ENCODE assay signal across 14 cellular contexts in the genomic region with DNA sequence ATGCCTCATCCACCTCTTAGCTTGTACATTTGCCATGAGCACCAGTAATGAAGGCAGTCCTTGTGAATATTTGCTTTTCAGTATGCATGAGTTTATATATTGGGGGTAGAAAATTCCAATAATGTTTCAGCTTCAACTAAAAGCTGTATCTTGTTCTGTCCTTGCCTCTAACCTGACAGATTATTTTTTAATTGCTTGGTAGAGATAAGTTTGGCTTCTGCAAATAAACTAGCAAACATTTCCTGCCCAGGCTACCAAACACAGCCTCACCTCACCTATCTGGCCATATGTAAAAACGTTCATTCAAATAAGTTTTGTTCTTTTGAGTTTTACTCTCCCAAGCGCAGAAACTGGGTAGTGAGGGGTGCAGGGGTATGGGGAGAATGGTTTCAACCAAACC.
DNase-seq lines count a peak whose midpoint lies in the region; ATAC-seq, FAIRE-seq and TF ChIP-seq lines count a peak whose summit lies in the region.
"Had no signal": no experiment of that assay in that cellular context is flagged by ENCODE, and none has a peak within 500 bp of the region (broad histone marks: within the 10 kb centered on the region; RNA-seq: fewer than 3 reads in every experiment).

No MANE protein-coding gene starts in this region.

- H3K27me3 ChIP-seq in IMR-90 (ENCODE audit: control insufficient read depth, insufficient read depth, low read length) (no peaks in the 10 kb centered on the region), stomach (no peaks in the 10 kb centered on the region)

- H3K9me3 ChIP-seq in IMR-90 (ENCODE audit: control insufficient read depth, insufficient read depth, low read length), result peaks cover 6% of the 10 kb centered on the region; the same call in 1 of the 2 replicates
- H3K9me3 ChIP-seq in stomach, result peaks cover 0 to 16% (median 5%) of the 10 kb centered on the region in 4 donors

- BruUV-seq in IMR-90 (replicated peaks; lab: Mats Ljungman, UMichigan), result no TSS peak

- dilution Hi-C loops in IMR-90 (cut with HindIII; ENCODE audit: low sequenced_read_pairs, unreplicated experiment), result no loop called here

- CTCF ChIA-PET in IMR-90 (lab: Yijun Ruan, JAX), result interaction anchor here (1.7 to 3.6 kb wide), 2 partner anchors 21 to 34 kb away, joined by 5 to 16 read pairs; no protein-coding TSS in a partner anchor

- peaks cover 3% of the 10 kb centered on the region; the same call in 1 of the 2 replicates for H3K9me1 ChIP-seq in IMR-90 (ENCODE audit: insufficient read depth, low read length)

- H3K18ac ChIP-seq in IMR-90 (ENCODE audit: low read depth, low read length), result peak overlapping the region; percentile 98

- H3K4me2 ChIP-seq in IMR-90 (ENCODE audit: low read depth, low read length), result peak overlapping the region; percentile 68
- H3K4me2 ChIP-seq: GM23338 had no signal

- peak; percentile 36 for FAIRE-seq in islet of Langerhans (lab: Jason Lieb, UNC)
- FAIRE-seq: K562 had no signal

- ATAC-seq in IMR-90 (ENCODE audit: low read depth) (peak; percentile 48), SK-N-SH treated with all-trans-retinoic acid at 6 μM for 48 hours (peak; percentile 62), GM18870 (IDR thresholded peaks at IDR 0.05; ENCODE audit: unreplicated experiment) (no peak)
- ATAC-seq: CD8-positive, alpha-beta T cell; GM23338; HCT116; K562 had no signal

- H2AK5ac ChIP-seq in IMR-90 (ENCODE audit: low read depth, low read length), result peak overlapping the region; percentile 98

- H3K4me3 ChIP-seq in IMR-90 (ENCODE audit: insufficient read depth, low read depth, low read length) (no peak overlapping the region), stomach (no peak overlapping the region)
- H3K4me3 ChIP-seq: GM23338, K562 had no signal

- peak overlapping the region; percentile 97 for H3K4ac ChIP-seq in IMR-90 (ENCODE audit: low read depth, low read length)

- H2BK120ac ChIP-seq in IMR-90 (ENCODE audit: low read depth, low read length), result peak overlapping the region; percentile 97

- no peak overlapping the region for H2AFZ ChIP-seq in IMR-90 (replicated peaks; ENCODE audit: low read length, poor library complexity)
- H2AFZ ChIP-seq: GM23338 had no signal

- no peak for TF ChIP-seq EP300 in stomach (IDR thresholded peaks at IDR 0.05)

- 0 out of 2 replicates have a peak overlapping the region, but pooled peaks have one; percentile 50 for H3K56ac ChIP-seq in IMR-90 (ENCODE audit: extremely low read depth, insufficient read depth, low read length)

- DNase-seq in IMR-90 (no peak), stomach (no peak), SW480 (ENCODE audit: low spot score) (no peak), GM10266 (ENCODE audit: extremely low spot score) (no peak)
- DNase-seq: CD8-positive, alpha-beta T cell; DMS79 treated with DMSO at 0.1 percent for 48 hours; NCI-H1417 treated with DMSO at 0.1 percent for 48 hours; NCI-H1930 had no signal

- H2AK9ac ChIP-seq in IMR-90 (replicated peaks; ENCODE audit: low read depth, low read length, poor library complexity), result peak overlapping the region; percentile 48

- H4K8ac ChIP-seq in IMR-90 (ENCODE audit: low read depth in 2 of 2, low read length in 2 of 2), result peak overlapping the region; percentile 69 to 84

- H4K5ac ChIP-seq in IMR-90 (ENCODE audit: low read depth, low read length), result peak overlapping the region; percentile 100

- POLR2A ChIA-PET in IMR-90 (lab: Charles Lee; ENCODE audit: unreplicated experiment), result interaction anchor here (0.6 to 1.1 kb wide), 3 partner anchors 9 to 73 kb away, joined by 3 to 4 read pairs (median 3); no protein-coding TSS in a partner anchor

- TF ChIP-seq RAD21 in IMR-90 (IDR thresholded peaks at IDR 0.05; ENCODE audit: low read length), result no peak

- no peak for TF ChIP-seq CTCF in IMR-90 (conservative IDR thresholded peaks at IDR 0.05; ENCODE audit: low read depth, low read length)
- TF ChIP-seq CTCF in stomach (IDR thresholded peaks at IDR 0.05), result no peak
- TF ChIP-seq CTCF in GM10266 (IDR thresholded peaks at IDR 0.05; ENCODE audit: control insufficient read depth, insufficient read depth, low read depth, missing control alignments), result no peak

- TF ChIP-seq POLR2A in IMR-90 (IDR thresholded peaks at IDR 0.05; ENCODE audit: low read depth, low read length) (no peak), stomach (IDR thresholded peaks at IDR 0.05) (no peak)

- in situ Hi-C loops in IMR-90 (cut with MboI; ENCODE audit: low sequenced_read_pairs), result no loop called here

- peak overlapping the region; percentile 89 for H3K14ac ChIP-seq in IMR-90 (replicated peaks; ENCODE audit: low read depth, low read length)

- H3K27ac ChIP-seq in IMR-90 (ENCODE audit: insufficient read depth, low read length) (peak overlapping the region; percentile 93; the same call in 1 of the 2 replicates), stomach (peak overlapping the region; percentile 57 to 80 (median 73))

- peak overlapping the region; percentile 82 for H2BK5ac ChIP-seq in IMR-90 (ENCODE audit: low read depth, low read length, poor library complexity, severe bottlenecking)

- H3K4me1 ChIP-seq in IMR-90 (ENCODE audit: control insufficient read depth, insufficient read depth, low read length), result peaks cover 20% of the 10 kb centered on the region
- peaks cover 12 to 41% (median 27%) of the 10 kb centered on the region in 4 donors for H3K4me1 ChIP-seq in stomach

- peak overlapping the region; percentile 94 for H4K91ac ChIP-seq in IMR-90 (ENCODE audit: insufficient read depth, low read depth, low read length)

- H2BK15ac ChIP-seq in IMR-90 (ENCODE audit: low read depth, low read length), result peak overlapping the region; percentile 96

- no peaks in the 10 kb centered on the region for H3K79me1 ChIP-seq in IMR-90 (ENCODE audit: low read depth in 1 of 2, low read length in 2 of 2)

- intact Hi-C loops in IMR-90 (cut with micrococcal nuclease), result loop anchor here (2.0 kb wide), 1 partner anchor 32 kb away; no protein-coding TSS in a partner anchor
- intact Hi-C loops in stomach (cut with DNase I; ENCODE audit: low total_unique reads), result no loop called here

- H3K36me3 ChIP-seq in IMR-90 (ENCODE audit: control insufficient read depth, insufficient read depth, low read length) (no peaks in the 10 kb centered on the region), stomach (no peaks in the 10 kb centered on the region)

- H2BK20ac ChIP-seq in IMR-90 (ENCODE audit: low read depth, low read length), result peak overlapping the region; percentile 98

- peak overlapping the region; percentile 93 for H3K23ac ChIP-seq in IMR-90 (ENCODE audit: low read depth, low read length)

- no peaks in the 10 kb centered on the region for H4K20me1 ChIP-seq in IMR-90 (ENCODE audit: insufficient read depth, low read length)

- H3K9ac ChIP-seq in IMR-90 (ENCODE audit: low read depth, low read length), result peak overlapping the region; percentile 41; the same call in 1 of the 2 replicates

- WGBS in IMR-90 (ENCODE audit: extremely low coverage in 2 of 2, insufficient read length in 1 of 2), 2 experiments, result no CpG with 5 or more reads among the region's 2 CpGs
- 24 to 67% (median 55%) methylated on average over 2 of the region's 2 CpGs for WGBS in stomach, 5 donors

TF ChIP-seq in IMR-90, 13 proteins besides CTCF, POLR2A, EP300 and RAD21 (continues in another document):
- no peak for TF ChIP-seq MAFK (IDR thresholded peaks at IDR 0.05; ENCODE audit: low read depth, low read length)
- TF ChIP-seq BHLHE40 (IDR thresholded peaks at IDR 0.05; ENCODE audit: low read depth, low read length), result no peak
- no peak for TF ChIP-seq CEBPB (IDR thresholded peaks at IDR 0.05; ENCODE audit: low read depth, low read length)
- no peak for TF ChIP-seq RFX5 (IDR thresholded peaks at IDR 0.05; ENCODE audit: low read depth, low read length)
- TF ChIP-seq NFE2L2 (IDR thresholded peaks at IDR 0.05; ENCODE audit: low read depth, low read length), result no peak
- no peak for TF ChIP-seq FOS (IDR thresholded peaks at IDR 0.05; ENCODE audit: low read depth, low read length)
- TF ChIP-seq, protein P1, sequence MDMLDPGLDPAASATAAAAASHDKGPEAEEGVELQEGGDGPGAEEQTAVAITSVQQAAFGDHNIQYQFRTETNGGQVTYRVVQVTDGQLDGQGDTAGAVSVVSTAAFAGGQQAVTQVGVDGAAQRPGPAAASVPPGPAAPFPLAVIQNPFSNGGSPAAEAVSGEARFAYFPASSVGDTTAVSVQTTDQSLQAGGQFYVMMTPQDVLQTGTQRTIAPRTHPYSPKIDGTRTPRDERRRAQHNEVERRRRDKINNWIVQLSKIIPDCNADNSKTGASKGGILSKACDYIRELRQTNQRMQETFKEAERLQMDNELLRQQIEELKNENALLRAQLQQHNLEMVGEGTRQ (IDR thresholded peaks at IDR 0.05; ENCODE audit: low read depth, low read length), result no peak
- TF ChIP-seq SMC3 (IDR thresholded peaks at IDR 0.05; ENCODE audit: low read depth, low read length), result no peak

TF ChIP-seq in SK-N-SH treated with all-trans-retinoic acid at 6 μM for 48 hours, 23 proteins besides CTCF, POLR2A, EP300 and RAD21 (continues in another document):
- no peak for TF ChIP-seq PPARA (CRISPR knock-in tag; IDR thresholded peaks at IDR 0.05; ENCODE audit: borderline replicate concordance)
- no peak for TF ChIP-seq SNAI2 (CRISPR knock-in tag; IDR thresholded peaks at IDR 0.05)
- TF ChIP-seq OSR1 (CRISPR knock-in tag; IDR thresholded peaks at IDR 0.05), result no peak
- TF ChIP-seq TOX (CRISPR knock-in tag; IDR thresholded peaks at IDR 0.05; ENCODE audit: borderline replicate concordance), result no peak
- TF ChIP-seq, protein P2, sequence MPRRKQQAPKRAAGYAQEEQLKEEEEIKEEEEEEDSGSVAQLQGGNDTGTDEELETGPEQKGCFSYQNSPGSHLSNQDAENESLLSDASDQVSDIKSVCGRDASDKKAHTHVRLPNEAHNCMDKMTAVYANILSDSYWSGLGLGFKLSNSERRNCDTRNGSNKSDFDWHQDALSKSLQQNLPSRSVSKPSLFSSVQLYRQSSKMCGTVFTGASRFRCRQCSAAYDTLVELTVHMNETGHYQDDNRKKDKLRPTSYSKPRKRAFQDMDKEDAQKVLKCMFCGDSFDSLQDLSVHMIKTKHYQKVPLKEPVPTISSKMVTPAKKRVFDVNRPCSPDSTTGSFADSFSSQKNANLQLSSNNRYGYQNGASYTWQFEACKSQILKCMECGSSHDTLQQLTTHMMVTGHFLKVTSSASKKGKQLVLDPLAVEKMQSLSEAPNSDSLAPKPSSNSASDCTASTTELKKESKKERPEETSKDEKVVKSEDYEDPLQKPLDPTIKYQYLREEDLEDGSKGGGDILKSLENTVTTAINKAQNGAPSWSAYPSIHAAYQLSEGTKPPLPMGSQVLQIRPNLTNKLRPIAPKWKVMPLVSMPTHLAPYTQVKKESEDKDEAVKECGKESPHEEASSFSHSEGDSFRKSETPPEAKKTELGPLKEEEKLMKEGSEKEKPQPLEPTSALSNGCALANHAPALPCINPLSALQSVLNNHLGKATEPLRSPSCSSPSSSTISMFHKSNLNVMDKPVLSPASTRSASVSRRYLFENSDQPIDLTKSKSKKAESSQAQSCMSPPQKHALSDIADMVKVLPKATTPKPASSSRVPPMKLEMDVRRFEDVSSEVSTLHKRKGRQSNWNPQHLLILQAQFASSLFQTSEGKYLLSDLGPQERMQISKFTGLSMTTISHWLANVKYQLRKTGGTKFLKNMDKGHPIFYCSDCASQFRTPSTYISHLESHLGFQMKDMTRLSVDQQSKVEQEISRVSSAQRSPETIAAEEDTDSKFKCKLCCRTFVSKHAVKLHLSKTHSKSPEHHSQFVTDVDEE (CRISPR knock-in tag; IDR thresholded peaks at IDR 0.05), result no peak
- no peak for TF ChIP-seq TCF4 (CRISPR knock-in tag; IDR thresholded peaks at IDR 0.05; ENCODE audit: borderline replicate concordance)
- no peak for TF ChIP-seq ZNF565 (CRISPR knock-in tag; conservative IDR thresholded peaks at IDR 0.05; ENCODE audit: low read depth)
